12 cellular contexts compared by ENCODE assay signal in the genomic region with DNA sequence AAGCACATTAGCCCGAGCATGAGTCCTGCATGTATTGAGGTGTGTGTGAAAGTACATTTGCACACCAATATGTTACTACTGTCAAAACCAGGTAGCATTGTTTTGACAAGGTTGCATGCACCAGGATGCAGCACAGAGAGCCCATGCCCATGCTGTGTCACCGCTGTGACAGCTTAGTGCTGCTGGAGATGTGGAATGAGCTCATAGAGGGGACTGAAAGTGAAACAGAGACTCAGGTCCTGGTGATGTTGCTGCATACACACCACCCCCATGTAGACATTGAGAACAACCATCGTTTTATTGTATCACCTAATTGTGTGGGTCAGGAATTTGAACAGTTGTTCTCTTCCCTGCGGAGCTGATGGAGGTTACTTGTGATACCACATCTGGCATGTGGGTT. TPM values are rescaled to one million over a fixed set of nuclear protein-coding genes. Genes with fewer than 3 reads are reported as not detected.
DNase-seq lines count a peak whose midpoint lies in the region; ATAC-seq, FAIRE-seq and TF ChIP-seq lines count a peak whose summit lies in the region.
"Had no signal": no experiment of that assay in that cellular context is flagged by ENCODE, and none has a peak within 500 bp of the region (broad histone marks: within the 10 kb centered on the region; RNA-seq: fewer than 3 reads in every experiment).

No MANE protein-coding gene starts in this region.

- no peak for FAIRE-seq in H1 (lab: Jason Lieb, UNC)

- no peak overlapping the region for H2BK5ac ChIP-seq in H1 (ENCODE audit: low read depth, low read length)

- H3K9ac ChIP-seq in H1 (replicated peaks in 1 of 4; ENCODE audit: extremely low read depth in 1 of 4, low read depth in 3 of 4, low read length in 3 of 4), result no peak overlapping the region
- H3K9ac ChIP-seq: SK-N-SH had no signal

- no peak overlapping the region; the same call in 1 of the 2 replicates for H4K8ac ChIP-seq in H1 (ENCODE audit: extremely low read depth, insufficient read depth, low read length)

- no peak overlapping the region; the same call in 1 of the 2 replicates for H2BK15ac ChIP-seq in H1 (ENCODE audit: low read length)

- H3K23me2 ChIP-seq in H1 (ENCODE audit: low read depth, low read length), result no peaks in the 10 kb centered on the region

- TF ChIP-seq EP300 in H1 (IDR thresholded peaks at IDR 0.05; ENCODE audit: borderline replicate concordance in 1 of 2, low read depth in 2 of 2, low read length in 2 of 2), result no peak

- H3K18ac ChIP-seq in H1 (ENCODE audit: extremely low read depth, low read length), result no peak overlapping the region

- H4K5ac ChIP-seq in H1 (ENCODE audit: insufficient read length, low read depth, low read length), result no peak overlapping the region

- DNase-seq in GM19240 (ENCODE audit: insufficient read length, low spot score), result peak; percentile 65
- no peak for DNase-seq in H1 (ENCODE audit: low read depth in 1 of 2, low spot score in 2 of 2)
- no peak for DNase-seq in erythroblast (lab: John Stamatoyannopoulos, UW)
- no peak for DNase-seq in NCI-H187 treated with DMSO at 0.1 percent for 48 hours (lab: John Stamatoyannopoulos, UW)
- DNase-seq in mesenteric fat pad (ENCODE audit: low spot score), result no peak
- DNase-seq in NOMO-1 treated with dmso at 0.1 percent for 144 hours (lab: John Stamatoyannopoulos, UW; ENCODE audit: unreplicated experiment), result no peak
- DNase-seq: brain microvascular endothelial cell; CD4-positive, alpha-beta T cell; SK-N-SH had no signal

- H3K27me3 ChIP-seq in H1 (replicated peaks in 1 of 4; ENCODE audit: control insufficient read depth in 3 of 4, extremely low read depth in 1 of 4, insufficient read depth in 3 of 4, low read length in 3 of 4), result peaks cover 0 to 9% (median 0%) of the 10 kb centered on the region in 4 experiments; a peak in 1 of 7 replicates
- H3K27me3 ChIP-seq: brain microvascular endothelial cell had no signal

- H3K27ac ChIP-seq in H1 (ENCODE audit: low read depth, low read length), result no peak overlapping the region
- H3K27ac ChIP-seq: brain microvascular endothelial cell had no signal

- H3K23ac ChIP-seq in H1 (ENCODE audit: insufficient read length), result no peak overlapping the region

- no peaks in the 10 kb centered on the region for H3K79me1 ChIP-seq in H1 (ENCODE audit: low read depth, low read length)

- H3K4me2 ChIP-seq in H1 (ENCODE audit: insufficient read depth in 1 of 2, low read depth in 2 of 2, low read length in 2 of 2), result no peak overlapping the region
- H3K4me2 ChIP-seq: SK-N-SH had no signal

- no peaks in the 10 kb centered on the region for H3K79me2 ChIP-seq in H1 (ENCODE audit: control insufficient read depth in 1 of 2, insufficient read depth in 2 of 2, low read length in 2 of 2)

- TF ChIP-seq RAD21 in H1 (IDR thresholded peaks at IDR 0.05 in 1 of 2, conservative IDR thresholded peaks at IDR 0.05 in 1 of 2; ENCODE audit: low read depth in 2 of 2, low read length in 2 of 2), result no peak

- H3K56ac ChIP-seq in H1 (replicated peaks; ENCODE audit: insufficient read length, low read depth, low read length), result no peak overlapping the region

- no peak for TF ChIP-seq POLR2A in H1 (IDR thresholded peaks at IDR 0.05; ENCODE audit: control extremely low read depth in 1 of 2, low read depth in 2 of 2, low read length in 2 of 2)
- no peak for TF ChIP-seq POLR2A in erythroblast (IDR thresholded peaks at IDR 0.05; ENCODE audit: low read length)

- CTCF ChIA-PET in H1 (lab: Charles Lee; ENCODE audit: partially characterized antibody), result interaction anchor here (0.7 to 1.3 kb wide), 4 partner anchors 30 to 198 kb away, joined by 3 to 7 read pairs (median 3); no protein-coding TSS in a partner anchor

- H2BK12ac ChIP-seq in H1 (ENCODE audit: low read depth, low read length), result peak overlapping the region; percentile 9; the same call in 1 of the 2 replicates

- no peaks in the 10 kb centered on the region for H3K9me3 ChIP-seq in H1 (ENCODE audit: insufficient read depth in 2 of 2, low read depth in 1 of 2, low read length in 1 of 2)
- H3K9me3 ChIP-seq: SK-N-SH had no signal

- H2AFZ ChIP-seq in H1 (ENCODE audit: low read length), result no peak overlapping the region

- H3K4ac ChIP-seq in H1 (replicated peaks; ENCODE audit: insufficient read length, low read depth, low read length), result no peak overlapping the region

- H4K91ac ChIP-seq in H1 (replicated peaks; ENCODE audit: insufficient read length, low read length), result peak overlapping the region; percentile 45

- no peak overlapping the region for H2AK5ac ChIP-seq in H1 (ENCODE audit: low read depth, low read length)

- peaks cover 8 to 26% (median 17%) of the 10 kb centered on the region in 4 experiments for H3K4me1 ChIP-seq in H1 (replicated peaks in 1 of 4; ENCODE audit: control insufficient read depth in 3 of 4, insufficient read depth in 4 of 4, low read length in 3 of 4)

- TF ChIP-seq CTCF in H1 (IDR thresholded peaks at IDR 0.05; ENCODE audit: control extremely low read depth in 1 of 3, insufficient read depth in 1 of 3, low read depth in 1 of 3, low read length in 3 of 3), result no peak

- no peak overlapping the region for H2BK120ac ChIP-seq in H1 (replicated peaks; ENCODE audit: low read depth, low read length)

- 87% methylated on average over 4 of the region's 4 CpGs; no CpG with 5 or more reads in 1 of the 2 experiments for WGBS in H1 (ENCODE audit: extremely low coverage in 1 of 2, insufficient coverage in 1 of 2, insufficient read length in 1 of 2, insufficient replicate concordance in 2 of 2, low coverage in 1 of 2, low lambda C conversion rate in 2 of 2, missing lambda C conversion rate in 1 of 2), 2 experiments

- no peak overlapping the region for H3K4me3 ChIP-seq in H1 (ENCODE audit: extremely low read depth in 1 of 4, insufficient read depth in 2 of 4, low read depth in 3 of 4, low read length in 4 of 4)

- H3K14ac ChIP-seq in H1 (ENCODE audit: insufficient read length), result no peak overlapping the region

- H2BK20ac ChIP-seq in H1 (ENCODE audit: low read length), result no peak overlapping the region

- H4K20me1 ChIP-seq in H1 (replicated peaks in 1 of 2; ENCODE audit: control insufficient read depth in 1 of 2, insufficient read depth in 2 of 2, low read length in 2 of 2), result no peaks in the 10 kb centered on the region

- ATAC-seq in GM18498 (IDR thresholded peaks at IDR 0.05; ENCODE audit: unreplicated experiment), result peak; percentile 61
- peak; percentile 79 for ATAC-seq in HG03354 (IDR thresholded peaks at IDR 0.05; ENCODE audit: poor library complexity, severe bottlenecking, unreplicated experiment)

- POLR2A ChIA-PET in H1 (lab: Charles Lee; ENCODE audit: partially characterized antibody), result interaction anchor here (0.6 to 1.5 kb wide), 2 partner anchors 20 to 131 kb away, joined by 4 read pairs; no protein-coding TSS in a partner anchor

- no peaks in the 10 kb centered on the region for H3K36me3 ChIP-seq in H1 (ENCODE audit: control insufficient read depth in 2 of 4, insufficient read depth in 4 of 4, low read length in 3 of 4)
- H3K36me3 ChIP-seq: brain microvascular endothelial cell had no signal

RNA-seq across cellular contexts. Expression of a gene that starts 53.0 kb away (rescaled TPM):
- total RNA-seq in H1 (2021; fragmentation: NEBNext Ultra II Directional; extraction: Animal tissue kit (Norgen Biotek cat#: 25700)), result 7.0 and 9.2 TPM in 2 replicates
- 11.4 and 20.7 TPM in 2 replicates for polyA plus RNA-seq in H1 (2011; rRNA removed)
- polyA plus RNA-seq in H1 (2011; cell fraction: cytosol; rRNA removed), result 9.8 TPM
- 16.9 TPM for polyA plus RNA-seq in H1 (2011; cell fraction: nucleus; rRNA removed)
- 5.2 to 17.2 TPM (median 11.3 TPM) in 4 replicates for polyA plus RNA-seq in H1 (2012, experiment 1 of 2)
- polyA plus RNA-seq in H1 (2012, experiment 2 of 2), result 4.4 TPM
- polyA plus RNA-seq in H1 (2013, experiment 1 of 2), result 7.4 TPM
- 5.6 TPM for polyA plus RNA-seq in H1 (2013, experiment 2 of 2)
- 1.5 and 2.4 TPM in 2 replicates for polyA minus RNA-seq in H1 (2011; rRNA and poly(A)+ RNA removed)
- 3.4 TPM for polyA minus RNA-seq in H1 (2011; cell fraction: cytosol; rRNA and poly(A)+ RNA removed)
- polyA minus RNA-seq in H1 (2011; cell fraction: nucleus; rRNA and poly(A)+ RNA removed), result 9.3 TPM
- 10.9 TPM for total RNA-seq in mesenteric fat pad
- total RNA-seq: epithelial cell of proximal tubule had no signal
